In the genomic region with DNA sequence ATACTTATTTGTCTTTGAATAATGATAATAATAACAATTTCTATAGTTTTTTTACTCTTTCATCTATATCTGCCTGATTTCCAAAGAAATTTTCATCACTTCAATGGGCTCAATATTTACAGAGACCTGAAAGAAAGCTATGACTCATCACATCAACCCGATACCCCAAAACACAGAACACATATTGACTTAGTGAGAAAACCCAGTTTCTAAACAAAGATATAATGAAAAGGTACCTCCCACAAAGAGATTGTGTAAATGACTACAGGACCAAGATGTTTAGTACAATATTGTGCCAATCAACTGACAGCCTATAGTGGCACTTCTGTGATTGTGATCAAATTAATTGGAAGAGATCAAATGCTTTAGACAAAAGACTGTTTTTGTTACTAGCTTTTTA, we compare ENCODE assay signal across 2 cellular contexts.
TF ChIP-seq lines count a peak whose summit lies in the region.

No MANE protein-coding gene starts in this region.

TF ChIP-seq in HepG2, 621 proteins besides CTCF, POLR2A, EP300 and RAD21 (continued from another document):
- TF ChIP-seq, protein P1, sequence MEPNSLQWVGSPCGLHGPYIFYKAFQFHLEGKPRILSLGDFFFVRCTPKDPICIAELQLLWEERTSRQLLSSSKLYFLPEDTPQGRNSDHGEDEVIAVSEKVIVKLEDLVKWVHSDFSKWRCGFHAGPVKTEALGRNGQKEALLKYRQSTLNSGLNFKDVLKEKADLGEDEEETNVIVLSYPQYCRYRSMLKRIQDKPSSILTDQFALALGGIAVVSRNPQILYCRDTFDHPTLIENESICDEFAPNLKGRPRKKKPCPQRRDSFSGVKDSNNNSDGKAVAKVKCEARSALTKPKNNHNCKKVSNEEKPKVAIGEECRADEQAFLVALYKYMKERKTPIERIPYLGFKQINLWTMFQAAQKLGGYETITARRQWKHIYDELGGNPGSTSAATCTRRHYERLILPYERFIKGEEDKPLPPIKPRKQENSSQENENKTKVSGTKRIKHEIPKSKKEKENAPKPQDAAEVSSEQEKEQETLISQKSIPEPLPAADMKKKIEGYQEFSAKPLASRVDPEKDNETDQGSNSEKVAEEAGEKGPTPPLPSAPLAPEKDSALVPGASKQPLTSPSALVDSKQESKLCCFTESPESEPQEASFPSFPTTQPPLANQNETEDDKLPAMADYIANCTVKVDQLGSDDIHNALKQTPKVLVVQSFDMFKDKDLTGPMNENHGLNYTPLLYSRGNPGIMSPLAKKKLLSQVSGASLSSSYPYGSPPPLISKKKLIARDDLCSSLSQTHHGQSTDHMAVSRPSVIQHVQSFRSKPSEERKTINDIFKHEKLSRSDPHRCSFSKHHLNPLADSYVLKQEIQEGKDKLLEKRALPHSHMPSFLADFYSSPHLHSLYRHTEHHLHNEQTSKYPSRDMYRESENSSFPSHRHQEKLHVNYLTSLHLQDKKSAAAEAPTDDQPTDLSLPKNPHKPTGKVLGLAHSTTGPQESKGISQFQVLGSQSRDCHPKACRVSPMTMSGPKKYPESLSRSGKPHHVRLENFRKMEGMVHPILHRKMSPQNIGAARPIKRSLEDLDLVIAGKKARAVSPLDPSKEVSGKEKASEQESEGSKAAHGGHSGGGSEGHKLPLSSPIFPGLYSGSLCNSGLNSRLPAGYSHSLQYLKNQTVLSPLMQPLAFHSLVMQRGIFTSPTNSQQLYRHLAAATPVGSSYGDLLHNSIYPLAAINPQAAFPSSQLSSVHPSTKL (CRISPR knock-in tag; IDR thresholded peaks at IDR 0.05) = no peak
TF ChIP-seq in HepG2: peak in this region for 0.

TF ChIP-seq in GM12878, 131 proteins besides CTCF, POLR2A, EP300 and RAD21 (continued from another document):
- no peak for TF ChIP-seq GATAD2B (conservative IDR thresholded peaks at IDR 0.05; ENCODE audit: low read depth)
- no peak for TF ChIP-seq TCF7 (IDR thresholded peaks at IDR 0.05; ENCODE audit: borderline replicate concordance)
- TF ChIP-seq ZZZ3 (IDR thresholded peaks at IDR 0.05; ENCODE audit: control insufficient read depth, insufficient read length, low read depth) = no peak
- no peak for TF ChIP-seq IKZF2 (IDR thresholded peaks at IDR 0.05)
- no peak for TF ChIP-seq ZSCAN29 (IDR thresholded peaks at IDR 0.05)
- TF ChIP-seq, protein P2, sequence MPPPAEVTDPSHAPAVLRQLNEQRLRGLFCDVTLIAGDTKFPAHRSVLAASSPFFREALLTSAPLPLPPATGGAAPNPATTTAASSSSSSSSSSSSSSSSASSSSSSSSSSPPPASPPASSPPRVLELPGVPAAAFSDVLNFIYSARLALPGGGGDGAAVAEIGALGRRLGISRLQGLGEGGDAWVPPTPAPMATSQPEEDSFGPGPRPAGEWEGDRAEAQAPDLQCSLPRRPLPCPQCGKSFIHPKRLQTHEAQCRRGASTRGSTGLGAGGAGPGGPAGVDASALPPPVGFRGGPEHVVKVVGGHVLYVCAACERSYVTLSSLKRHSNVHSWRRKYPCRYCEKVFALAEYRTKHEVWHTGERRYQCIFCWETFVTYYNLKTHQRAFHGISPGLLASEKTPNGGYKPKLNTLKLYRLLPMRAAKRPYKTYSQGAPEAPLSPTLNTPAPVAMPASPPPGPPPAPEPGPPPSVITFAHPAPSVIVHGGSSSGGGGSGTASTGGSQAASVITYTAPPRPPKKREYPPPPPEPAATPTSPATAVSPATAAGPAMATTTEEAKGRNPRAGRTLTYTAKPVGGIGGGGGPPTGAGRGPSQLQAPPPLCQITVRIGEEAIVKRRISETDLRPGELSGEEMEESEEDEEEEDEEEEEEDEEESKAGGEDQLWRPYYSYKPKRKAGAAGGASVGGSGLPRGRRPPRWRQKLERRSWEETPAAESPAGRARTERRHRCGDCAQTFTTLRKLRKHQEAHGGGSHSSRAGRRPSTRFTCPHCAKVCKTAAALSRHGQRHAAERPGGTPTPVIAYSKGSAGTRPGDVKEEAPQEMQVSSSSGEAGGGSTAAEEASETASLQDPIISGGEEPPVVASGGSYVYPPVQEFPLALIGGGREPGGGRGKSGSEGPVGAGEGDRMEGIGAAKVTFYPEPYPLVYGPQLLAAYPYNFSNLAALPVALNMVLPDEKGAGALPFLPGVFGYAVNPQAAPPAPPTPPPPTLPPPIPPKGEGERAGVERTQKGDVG (CRISPR knock-in tag; IDR thresholded peaks at IDR 0.05) = no peak
TF ChIP-seq in GM12878: peak in this region for 1.
